In the genomic region with DNA sequence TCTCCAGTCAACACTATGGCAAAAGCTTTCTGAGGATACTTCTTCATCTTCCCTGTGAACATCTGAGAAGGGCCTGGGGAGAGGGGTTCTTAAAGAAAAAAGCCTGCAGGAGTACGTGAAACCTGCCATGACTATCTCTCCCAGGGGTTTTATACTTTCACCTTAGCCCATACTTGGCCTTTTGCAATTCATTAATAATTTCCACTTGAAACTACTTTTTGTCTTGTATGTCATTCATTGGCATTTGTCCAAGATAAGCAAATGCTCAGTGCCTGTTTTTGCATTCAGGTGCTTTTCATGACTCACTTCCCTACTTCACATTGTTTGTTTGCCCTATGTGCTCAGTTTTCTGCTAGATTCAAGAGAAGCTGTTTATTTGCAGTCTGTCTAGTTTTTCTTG, we compare ENCODE assay signal across 1 cellular context.
TF ChIP-seq lines count a peak whose summit lies in the region.

No MANE protein-coding gene starts in this region.

TF ChIP-seq in GM12878, 131 proteins besides CTCF, POLR2A, EP300 and RAD21 (continued from another document and continues in another):
- TF ChIP-seq ZNF274 (IDR thresholded peaks at IDR 0.05; ENCODE audit: insufficient read depth, insufficient read length): no peak
- no peak for TF ChIP-seq EGR1 (IDR thresholded peaks at IDR 0.05; ENCODE audit: borderline replicate concordance in 1 of 2, low read depth in 2 of 2, low read length in 2 of 2)
- 0 out of 2 replicates have a peak, but pooled peaks have one; percentile 55 for TF ChIP-seq TCF12 (IDR thresholded peaks at IDR 0.05; ENCODE audit: low read depth, low read length)
- no peak for TF ChIP-seq IKZF1 (conservative IDR thresholded peaks at IDR 0.05)
- no peak for TF ChIP-seq PAX5 (IDR thresholded peaks at IDR 0.05; ENCODE audit: borderline replicate concordance, low read depth, low read length)
- TF ChIP-seq RBBP5 (conservative IDR thresholded peaks at IDR 0.05): no peak
- 0 out of 2 replicates have a peak, but pooled peaks have one; percentile 45 for TF ChIP-seq ATF2 (IDR thresholded peaks at IDR 0.05; ENCODE audit: low read length)
- no peak for TF ChIP-seq CREB1 (IDR thresholded peaks at IDR 0.05; ENCODE audit: low read depth)
- no peak for TF ChIP-seq TCF3 (IDR thresholded peaks at IDR 0.05; ENCODE audit: borderline replicate concordance, insufficient read depth, low read depth, low read length)
- no peak for TF ChIP-seq HCFC1 (IDR thresholded peaks at IDR 0.05; ENCODE audit: low read length)
- TF ChIP-seq SMAD1 (IDR thresholded peaks at IDR 0.05; ENCODE audit: low read depth, partially characterized antibody): peak; percentile 91
- no peak for TF ChIP-seq TAF1 (IDR thresholded peaks at IDR 0.05; ENCODE audit: borderline replicate concordance, low read depth, low read length)
- TF ChIP-seq SRF (IDR thresholded peaks at IDR 0.05; ENCODE audit: low read depth in 2 of 2, low read length in 2 of 2): no peak
- TF ChIP-seq BCLAF1 (IDR thresholded peaks at IDR 0.05): no peak
- TF ChIP-seq LARP7 (IDR thresholded peaks at IDR 0.05): no peak
- TF ChIP-seq ZBTB4 (CRISPR knock-in tag; IDR thresholded peaks at IDR 0.05): no peak
- no peak for TF ChIP-seq HDGF (IDR thresholded peaks at IDR 0.05)
- TF ChIP-seq, protein P1, sequence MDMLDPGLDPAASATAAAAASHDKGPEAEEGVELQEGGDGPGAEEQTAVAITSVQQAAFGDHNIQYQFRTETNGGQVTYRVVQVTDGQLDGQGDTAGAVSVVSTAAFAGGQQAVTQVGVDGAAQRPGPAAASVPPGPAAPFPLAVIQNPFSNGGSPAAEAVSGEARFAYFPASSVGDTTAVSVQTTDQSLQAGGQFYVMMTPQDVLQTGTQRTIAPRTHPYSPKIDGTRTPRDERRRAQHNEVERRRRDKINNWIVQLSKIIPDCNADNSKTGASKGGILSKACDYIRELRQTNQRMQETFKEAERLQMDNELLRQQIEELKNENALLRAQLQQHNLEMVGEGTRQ (IDR thresholded peaks at IDR 0.05; ENCODE audit: borderline replicate concordance, low read depth, low read length): no peak
- TF ChIP-seq ZBED1 (IDR thresholded peaks at IDR 0.05; ENCODE audit: borderline replicate concordance): no peak
- TF ChIP-seq CBX3 (IDR thresholded peaks at IDR 0.05; ENCODE audit: borderline replicate concordance, low read depth): no peak
- no peak for TF ChIP-seq ASH2L (IDR thresholded peaks at IDR 0.05; ENCODE audit: borderline replicate concordance, low read depth)
- TF ChIP-seq GABPA (IDR thresholded peaks at IDR 0.05; ENCODE audit: low read depth): no peak
- TF ChIP-seq BACH1 (IDR thresholded peaks at IDR 0.05; ENCODE audit: borderline replicate concordance): no peak
- 0 out of 2 replicates have a peak, but pooled peaks have one; percentile 34 for TF ChIP-seq FOXM1 (IDR thresholded peaks at IDR 0.05; ENCODE audit: low read depth, low read length)
- TF ChIP-seq DPF2 (IDR thresholded peaks at IDR 0.05): peak; percentile 29; the same call in 1 of the 2 replicates
- TF ChIP-seq MEF2B (IDR thresholded peaks at IDR 0.05; ENCODE audit: partially characterized antibody, poor library complexity, severe bottlenecking): peak; percentile 39
- peak; percentile 67; the same call in 1 of the 2 replicates for TF ChIP-seq MTA2 (IDR thresholded peaks at IDR 0.05; ENCODE audit: low read depth)
- no peak for TF ChIP-seq SUPT20H (IDR thresholded peaks at IDR 0.05; ENCODE audit: borderline replicate concordance, control insufficient read depth, low read depth, low read length)
- TF ChIP-seq RCOR1 (conservative IDR thresholded peaks at IDR 0.05; ENCODE audit: low read depth, low read length): no peak
- TF ChIP-seq, protein P2, sequence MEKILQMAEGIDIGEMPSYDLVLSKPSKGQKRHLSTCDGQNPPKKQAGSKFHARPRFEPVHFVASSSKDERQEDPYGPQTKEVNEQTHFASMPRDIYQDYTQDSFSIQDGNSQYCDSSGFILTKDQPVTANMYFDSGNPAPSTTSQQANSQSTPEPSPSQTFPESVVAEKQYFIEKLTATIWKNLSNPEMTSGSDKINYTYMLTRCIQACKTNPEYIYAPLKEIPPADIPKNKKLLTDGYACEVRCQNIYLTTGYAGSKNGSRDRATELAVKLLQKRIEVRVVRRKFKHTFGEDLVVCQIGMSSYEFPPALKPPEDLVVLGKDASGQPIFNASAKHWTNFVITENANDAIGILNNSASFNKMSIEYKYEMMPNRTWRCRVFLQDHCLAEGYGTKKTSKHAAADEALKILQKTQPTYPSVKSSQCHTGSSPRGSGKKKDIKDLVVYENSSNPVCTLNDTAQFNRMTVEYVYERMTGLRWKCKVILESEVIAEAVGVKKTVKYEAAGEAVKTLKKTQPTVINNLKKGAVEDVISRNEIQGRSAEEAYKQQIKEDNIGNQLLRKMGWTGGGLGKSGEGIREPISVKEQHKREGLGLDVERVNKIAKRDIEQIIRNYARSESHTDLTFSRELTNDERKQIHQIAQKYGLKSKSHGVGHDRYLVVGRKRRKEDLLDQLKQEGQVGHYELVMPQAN (conservative IDR thresholded peaks at IDR 0.05): no peak
- peak; percentile 42; the same call in 1 of the 2 replicates for TF ChIP-seq JUND (IDR thresholded peaks at IDR 0.05; ENCODE audit: low read depth, low read length)
- TF ChIP-seq, protein P3, sequence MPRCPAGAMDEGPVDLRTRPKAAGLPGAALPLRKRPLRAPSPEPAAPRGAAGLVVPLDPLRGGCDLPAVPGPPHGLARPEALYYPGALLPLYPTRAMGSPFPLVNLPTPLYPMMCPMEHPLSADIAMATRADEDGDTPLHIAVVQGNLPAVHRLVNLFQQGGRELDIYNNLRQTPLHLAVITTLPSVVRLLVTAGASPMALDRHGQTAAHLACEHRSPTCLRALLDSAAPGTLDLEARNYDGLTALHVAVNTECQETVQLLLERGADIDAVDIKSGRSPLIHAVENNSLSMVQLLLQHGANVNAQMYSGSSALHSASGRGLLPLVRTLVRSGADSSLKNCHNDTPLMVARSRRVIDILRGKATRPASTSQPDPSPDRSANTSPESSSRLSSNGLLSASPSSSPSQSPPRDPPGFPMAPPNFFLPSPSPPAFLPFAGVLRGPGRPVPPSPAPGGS (IDR thresholded peaks at IDR 0.05; ENCODE audit: borderline replicate concordance, insufficient read depth, low read depth, low read length, poor library complexity, severe bottlenecking): no peak
- TF ChIP-seq ZSCAN29 (IDR thresholded peaks at IDR 0.05): no peak
- TF ChIP-seq YBX1 (IDR thresholded peaks at IDR 0.05): no peak
- TF ChIP-seq ZNF384 (IDR thresholded peaks at IDR 0.05; ENCODE audit: borderline replicate concordance, low read depth, low read length): no peak
- no peak for TF ChIP-seq SUZ12 (IDR thresholded peaks at IDR 0.05; ENCODE audit: unreplicated experiment)
- TF ChIP-seq RB1 (IDR thresholded peaks at IDR 0.05; ENCODE audit: borderline replicate concordance): no peak
- no peak for TF ChIP-seq SIX5 (IDR thresholded peaks at IDR 0.05; ENCODE audit: low read depth, low read length, severe bottlenecking)
- no peak for TF ChIP-seq ESRRA (IDR thresholded peaks at IDR 0.05; ENCODE audit: low read length)
- TF ChIP-seq, protein P4, sequence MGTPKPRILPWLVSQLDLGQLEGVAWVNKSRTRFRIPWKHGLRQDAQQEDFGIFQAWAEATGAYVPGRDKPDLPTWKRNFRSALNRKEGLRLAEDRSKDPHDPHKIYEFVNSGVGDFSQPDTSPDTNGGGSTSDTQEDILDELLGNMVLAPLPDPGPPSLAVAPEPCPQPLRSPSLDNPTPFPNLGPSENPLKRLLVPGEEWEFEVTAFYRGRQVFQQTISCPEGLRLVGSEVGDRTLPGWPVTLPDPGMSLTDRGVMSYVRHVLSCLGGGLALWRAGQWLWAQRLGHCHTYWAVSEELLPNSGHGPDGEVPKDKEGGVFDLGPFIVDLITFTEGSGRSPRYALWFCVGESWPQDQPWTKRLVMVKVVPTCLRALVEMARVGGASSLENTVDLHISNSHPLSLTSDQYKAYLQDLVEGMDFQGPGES (IDR thresholded peaks at IDR 0.05): no peak
- no peak for TF ChIP-seq BRCA1 (IDR thresholded peaks at IDR 0.05; ENCODE audit: low read depth, low read length)
- TF ChIP-seq CHD1 (IDR thresholded peaks at IDR 0.05; ENCODE audit: low read depth, low read length): no peak
- no peak for TF ChIP-seq NFYA (IDR thresholded peaks at IDR 0.05; ENCODE audit: borderline replicate concordance, low read depth, low read length)
- TF ChIP-seq, protein P5, sequence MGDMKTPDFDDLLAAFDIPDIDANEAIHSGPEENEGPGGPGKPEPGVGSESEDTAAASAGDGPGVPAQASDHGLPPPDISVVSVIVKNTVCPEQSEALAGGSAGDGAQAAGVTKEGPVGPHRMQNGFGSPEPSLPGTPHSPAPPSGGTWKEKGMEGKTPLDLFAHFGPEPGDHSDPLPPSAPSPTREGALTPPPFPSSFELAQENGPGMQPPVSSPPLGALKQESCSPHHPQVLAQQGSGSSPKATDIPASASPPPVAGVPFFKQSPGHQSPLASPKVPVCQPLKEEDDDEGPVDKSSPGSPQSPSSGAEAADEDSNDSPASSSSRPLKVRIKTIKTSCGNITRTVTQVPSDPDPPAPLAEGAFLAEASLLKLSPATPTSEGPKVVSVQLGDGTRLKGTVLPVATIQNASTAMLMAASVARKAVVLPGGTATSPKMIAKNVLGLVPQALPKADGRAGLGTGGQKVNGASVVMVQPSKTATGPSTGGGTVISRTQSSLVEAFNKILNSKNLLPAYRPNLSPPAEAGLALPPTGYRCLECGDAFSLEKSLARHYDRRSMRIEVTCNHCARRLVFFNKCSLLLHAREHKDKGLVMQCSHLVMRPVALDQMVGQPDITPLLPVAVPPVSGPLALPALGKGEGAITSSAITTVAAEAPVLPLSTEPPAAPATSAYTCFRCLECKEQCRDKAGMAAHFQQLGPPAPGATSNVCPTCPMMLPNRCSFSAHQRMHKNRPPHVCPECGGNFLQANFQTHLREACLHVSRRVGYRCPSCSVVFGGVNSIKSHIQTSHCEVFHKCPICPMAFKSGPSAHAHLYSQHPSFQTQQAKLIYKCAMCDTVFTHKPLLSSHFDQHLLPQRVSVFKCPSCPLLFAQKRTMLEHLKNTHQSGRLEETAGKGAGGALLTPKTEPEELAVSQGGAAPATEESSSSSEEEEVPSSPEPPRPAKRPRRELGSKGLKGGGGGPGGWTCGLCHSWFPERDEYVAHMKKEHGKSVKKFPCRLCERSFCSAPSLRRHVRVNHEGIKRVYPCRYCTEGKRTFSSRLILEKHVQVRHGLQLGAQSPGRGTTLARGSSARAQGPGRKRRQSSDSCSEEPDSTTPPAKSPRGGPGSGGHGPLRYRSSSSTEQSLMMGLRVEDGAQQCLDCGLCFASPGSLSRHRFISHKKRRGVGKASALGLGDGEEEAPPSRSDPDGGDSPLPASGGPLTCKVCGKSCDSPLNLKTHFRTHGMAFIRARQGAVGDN (IDR thresholded peaks at IDR 0.05): no peak
- no peak for TF ChIP-seq NR2F1 (conservative IDR thresholded peaks at IDR 0.05)
- TF ChIP-seq NFIC (IDR thresholded peaks at IDR 0.05; ENCODE audit: low read depth, low read length): peak; percentile 31; the same call in 1 of the 2 replicates
- TF ChIP-seq PAX8 (IDR thresholded peaks at IDR 0.05): no peak
